8 cellular contexts compared by ENCODE assay signal in the genomic region with DNA sequence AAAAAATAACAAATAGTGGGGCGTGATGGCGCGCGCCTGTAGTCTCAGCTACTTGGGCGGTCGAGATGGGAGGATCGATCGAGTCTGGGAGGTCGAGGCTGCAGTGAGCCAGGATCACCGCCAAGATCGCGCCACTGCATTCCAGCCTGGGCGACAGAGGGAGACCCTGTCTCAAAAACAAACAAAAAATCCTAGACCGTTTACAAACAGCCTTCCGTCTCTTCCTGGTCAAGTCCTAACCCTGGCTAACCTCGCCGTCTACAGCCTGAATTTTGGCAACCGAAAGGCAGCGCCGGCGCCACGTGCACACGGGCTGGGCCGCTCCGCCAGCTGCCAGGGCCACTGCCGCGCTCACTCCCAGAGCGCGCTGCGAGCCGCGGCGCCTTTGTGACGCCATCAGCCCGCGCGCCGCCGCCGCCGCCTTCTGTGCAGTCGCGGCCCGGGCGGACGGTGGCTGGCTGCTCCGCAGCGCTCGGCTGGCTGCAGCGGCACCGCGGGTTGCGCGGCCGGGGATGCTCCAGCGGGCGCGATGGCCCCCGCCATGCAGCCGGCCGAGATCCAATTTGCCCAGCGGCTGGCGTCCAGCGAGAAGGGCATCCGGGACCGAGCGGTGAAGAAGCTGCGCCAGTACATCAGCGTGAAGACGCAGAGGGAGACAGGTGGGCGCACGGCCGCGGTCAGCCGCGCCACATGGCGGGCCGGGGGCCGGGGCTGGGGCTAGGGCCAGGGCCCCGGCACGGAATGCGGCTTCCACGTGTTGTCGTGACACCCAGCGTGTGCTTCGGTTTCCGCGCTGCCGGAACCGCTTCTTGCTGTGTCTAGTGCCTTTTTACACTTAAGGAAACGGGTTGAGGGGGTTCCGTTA. TPM values are rescaled to one million over a fixed set of nuclear protein-coding genes. Genes with fewer than 3 reads are reported as not detected.
DNase-seq lines count a peak whose midpoint lies in the region; ATAC-seq and TF ChIP-seq lines count a peak whose summit lies in the region.

TSS of gene HSF2BP (minus strand) at position 353 of the 865 bp plus-strand sequence. CDS start 1,392 bp downstream, outside the sequence.
TSS of gene RRP1B (plus strand) at position 425 of the 865 bp plus-strand sequence. CDS start at position 530, 105 bp downstream.

- no peaks in the 10 kb centered on the region for H3K27me3 ChIP-seq in KMS-11 (ENCODE audit: insufficient read depth, low read depth)

- peak within 1 kb of the TSS; percentile 82 for H3K27ac Mint-ChIP-seq in activated T-helper 17 cell treated with anti-CD3 and anti-CD28 coated beads, Interleukin-2, amount 50 U/mL, for 72 hours
- peak within 1 kb of the TSS; percentile 85 to 94 for H3K27ac Mint-ChIP-seq in natural killer cell
- H3K27ac Mint-ChIP-seq in stimulated activated memory B cell treated with anti-CD40 and anti-IgM and Interleukin-4, amounts not matched to agents 10 μg/mL and 1 μg/mL and 100 μg/mL, for 72 hours = peak within 1 kb of the TSS; percentile 90

- peaks cover 21% of the 10 kb centered on the region for H3K36me3 ChIP-seq in KMS-11 (ENCODE audit: insufficient read depth)

- H3K4me3 Mint-ChIP-seq in activated T-helper 17 cell treated with anti-CD3 and anti-CD28 coated beads, Interleukin-2, amount 50 U/mL, for 72 hours = peak within 1 kb of the TSS; percentile 98
- peak within 1 kb of the TSS; percentile 94 for H3K4me3 Mint-ChIP-seq in natural killer cell
- peak within 1 kb of the TSS; percentile 89 for H3K4me3 Mint-ChIP-seq in stimulated activated memory B cell treated with anti-CD40 and anti-IgM and Interleukin-4, amounts not matched to agents 10 μg/mL and 1 μg/mL and 100 μg/mL, for 72 hours

- DNase-seq in DMS 273 treated with DMSO at 0.1 percent for 48 hours (lab: John Stamatoyannopoulos, UW) (peak; percentile 76), RPMI7951 (ENCODE audit: low read depth) (peak; percentile 81), fibroblast of pulmonary artery (ENCODE audit: low read depth) (peak; percentile 86), natural killer cell (peak; percentile 81)

- H3K4me3 ChIP-seq in KMS-11 (IDR thresholded peaks at IDR 0.05; ENCODE audit: insufficient read depth, low read depth, low read length) (no peak within 1 kb of the TSS), fibroblast of pulmonary artery (replicated peaks; ENCODE audit: low read depth, low read length) (peak within 1 kb of the TSS; percentile 87)

- peaks cover 16% of the 10 kb centered on the region for H3K4me1 ChIP-seq in KMS-11 (ENCODE audit: low read depth, poor library complexity, severe bottlenecking)

- H3K27me3 Mint-ChIP-seq in activated T-helper 17 cell treated with anti-CD3 and anti-CD28 coated beads, Interleukin-2, amount 50 U/mL, for 72 hours = no peaks in the 10 kb centered on the region
- H3K27me3 Mint-ChIP-seq in natural killer cell (ENCODE audit: low read depth in 2 of 2) = peaks cover 0 to 4% of the 10 kb centered on the region in 2 donors
- H3K27me3 Mint-ChIP-seq in stimulated activated memory B cell treated with anti-CD40 and anti-IgM and Interleukin-4, amounts not matched to agents 10 μg/mL and 1 μg/mL and 100 μg/mL, for 72 hours = no peaks in the 10 kb centered on the region

- TF ChIP-seq CTCF in KMS-11 (conservative IDR thresholded peaks at IDR 0.05; ENCODE audit: low read depth, low read length) (no peak), fibroblast of pulmonary artery (IDR thresholded peaks at IDR 0.05; ENCODE audit: low read length, missing control alignments) (no peak), natural killer cell (IDR thresholded peaks at IDR 0.05) (no peak)

- intact Hi-C loops in natural killer cell (cut with micrococcal nuclease) = loop anchor here (5.0 kb wide), 1 partner anchor 68 kb away; no protein-coding TSS in a partner anchor

- H3K27ac ChIP-seq in KMS-11 = peak within 1 kb of the TSS; percentile 85

- peak within 1 kb of the TSS; percentile 92 for H2AFZ ChIP-seq in KMS-11 (ENCODE audit: low read depth)

- peak within 1 kb of the TSS; percentile 95 for H3K9ac ChIP-seq in KMS-11

- H3K79me2 ChIP-seq in KMS-11 (ENCODE audit: insufficient read depth, low read depth) = peaks cover 50% of the 10 kb centered on the region

- peaks cover 46% of the 10 kb centered on the region for H3K36me3 Mint-ChIP-seq in activated T-helper 17 cell treated with anti-CD3 and anti-CD28 coated beads, Interleukin-2, amount 50 U/mL, for 72 hours (ENCODE audit: low read depth)
- H3K36me3 Mint-ChIP-seq in natural killer cell = no peaks in the 10 kb centered on the region
- H3K36me3 Mint-ChIP-seq in stimulated activated memory B cell treated with anti-CD40 and anti-IgM and Interleukin-4, amounts not matched to agents 10 μg/mL and 1 μg/mL and 100 μg/mL, for 72 hours = peaks cover 9% of the 10 kb centered on the region

- ATAC-seq in GM21528 (IDR thresholded peaks at IDR 0.05; ENCODE audit: low FRiP score, unreplicated experiment) = peak; percentile 81
- ATAC-seq in activated T-helper 17 cell treated with anti-CD3 and anti-CD28 coated beads, Interleukin-2, amount 50 U/mL, for 72 hours (replicated peaks) = peak; percentile 93
- ATAC-seq in natural killer cell = peak; percentile 90 to 91 (median 90)
- peak; percentile 95 for ATAC-seq in stimulated activated memory B cell treated with anti-CD40 and anti-IgM and Interleukin-4, amounts not matched to agents 10 μg/mL and 1 μg/mL and 100 μg/mL, for 72 hours

- peaks cover 4% of the 10 kb centered on the region; the same call in 1 of the 2 replicates for H4K20me1 ChIP-seq in KMS-11 (ENCODE audit: insufficient read depth)

- H3K4me1 Mint-ChIP-seq in activated T-helper 17 cell treated with anti-CD3 and anti-CD28 coated beads, Interleukin-2, amount 50 U/mL, for 72 hours = peaks cover 14% of the 10 kb centered on the region
- H3K4me1 Mint-ChIP-seq in natural killer cell = peaks cover 29 to 30% of the 10 kb centered on the region in 2 donors
- H3K4me1 Mint-ChIP-seq in stimulated activated memory B cell treated with anti-CD40 and anti-IgM and Interleukin-4, amounts not matched to agents 10 μg/mL and 1 μg/mL and 100 μg/mL, for 72 hours = peaks cover 24% of the 10 kb centered on the region

- H3K4me2 ChIP-seq in KMS-11 = peak within 1 kb of the TSS; percentile 64

- no peaks in the 10 kb centered on the region for H3K9me3 Mint-ChIP-seq in activated T-helper 17 cell treated with anti-CD3 and anti-CD28 coated beads, Interleukin-2, amount 50 U/mL, for 72 hours
- H3K9me3 Mint-ChIP-seq in natural killer cell = no peaks in the 10 kb centered on the region
- H3K9me3 Mint-ChIP-seq in stimulated activated memory B cell treated with anti-CD40 and anti-IgM and Interleukin-4, amounts not matched to agents 10 μg/mL and 1 μg/mL and 100 μg/mL, for 72 hours = no peaks in the 10 kb centered on the region

RNA-seq across cellular contexts. Expression of gene HSF2BP, which starts in this region (rescaled TPM):
- 0.49 and 0.96 TPM in 2 replicates for total RNA-seq in RPMI7951 (2014; rRNA removed; shearing (Covaris generic))
- total RNA-seq in activated T-helper 17 cell treated with anti-CD3 and anti-CD28 coated beads, Interleukin-2, amount 50 U/mL, for 72 hours = 1 to 10 TPM in 1 of 2 donors, under 1 TPM in 1; 0.50 to 1.0 TPM
- total RNA-seq in natural killer cell = under 1 TPM in 2 of 3 donors, not detected in 1; 0.33 to 0.39 TPM

RNA-seq across cellular contexts. Expression of gene RRP1B, which starts in this region (rescaled TPM):
- total RNA-seq in RPMI7951 (2014; rRNA removed; shearing (Covaris generic)) = 12.1 and 13.1 TPM in 2 replicates
- total RNA-seq in activated T-helper 17 cell treated with anti-CD3 and anti-CD28 coated beads, Interleukin-2, amount 50 U/mL, for 72 hours = 10 to 100 TPM; 34.5 to 76.3 TPM
- total RNA-seq in natural killer cell = 10 to 100 TPM; 18.1 to 28.4 (median 25.0) TPM
